30 cellular contexts compared by ENCODE assay signal in genomic region chr15:55721554-55722185, GRCh38. TPM values are rescaled to one million over a fixed set of nuclear protein-coding genes. Genes with fewer than 3 reads are reported as not detected.
"Had no signal": no experiment of that assay in that cellular context is flagged by ENCODE, and none has a peak within 500 bp of the region (broad histone marks: within the 10 kb centered on the region; RNA-seq: fewer than 3 reads in every experiment).

No MANE protein-coding gene starts in this region.

- H3K4me3 ChIP-seq: breast epithelium, heart left ventricle, left lung, lung, prostate gland, thyroid gland, upper lobe of right lung had no signal

- H3K9me3 ChIP-seq: breast epithelium, neutrophil, prostate gland, thyroid gland, upper lobe of right lung had no signal

- DNase-seq: activated CD4-positive, alpha-beta T cell treated with anti-CD3 and anti-CD28 coated beads for 1 hour; activated CD8-positive, alpha-beta memory T cell treated with anti-CD3 and anti-CD28 coated beads, Interleukin-2, amount 50 U/mL, for 4 hours; activated gamma-delta T cell treated with Interleukin-2 at 50 U/mL for 16 hours; activated T-cell treated with anti-CD3 and anti-CD28 coated beads, Interleukin-2, amount 50 U/mL, for 24 hours; central memory CD4-positive, alpha-beta T cell; foreskin fibroblast; heart left ventricle; hypothalamus; left lung; mesendoderm; natural killer cell; retina; small intestine; stimulated activated CD4-positive, alpha-beta T cell treated with anti-CD3 and anti-CD28 coated beads, Interleukin-1b, Interleukin-23, amount 100 ng/mL, for 48 hours; stimulated activated CD4-positive, alpha-beta T cell treated with anti-CD3 and anti-CD28 coated beads, Interleukin-4, amount 100 ng/mL, for 4 hours; stimulated activated CD8-positive, alpha-beta memory T cell treated with anti-CD3 and anti-CD28 coated beads, Interleukin-4, amount 100 ng/mL, for 48 hours; stimulated activated naive CD8-positive, alpha-beta T cell treated with anti-CD3 and anti-CD28 coated beads, Interleukin-15, amount 100 ng/mL, for 72 hours; T-helper 17 cell; T1000; thyroid gland; upper lobe of right lung; WERI-Rb-1 had no signal

- H3K27ac ChIP-seq: breast epithelium, heart left ventricle, left lung, neutrophil, prostate gland, thyroid gland, upper lobe of right lung, WERI-Rb-1 had no signal

- H3K27ac Mint-ChIP-seq: activated naive CD4-positive, alpha-beta T cell treated with anti-CD3 and anti-CD28 coated beads, Interleukin-2, amount 50 U/mL, for 72 hours; activated T-cell treated with anti-CD3 and anti-CD28 coated beads, Interleukin-2, amount 50 U/mL, for 24 hours; natural killer cell; stimulated activated memory B cell treated with anti-CD40 and anti-IgM and Interleukin-4, amounts not matched to agents 10 μg/mL and 1 μg/mL and 100 μg/mL, for 72 hours; stimulated activated naive CD8-positive, alpha-beta T cell treated with anti-CD3 and anti-CD28 coated beads, Interleukin-15, amount 100 ng/mL, for 72 hours; T-helper 17 cell had no signal

- H3K27me3 ChIP-seq: breast epithelium, left lung, thyroid gland, upper lobe of right lung had no signal

- FAIRE-seq: islet of Langerhans, small intestine had no signal

- H3K36me3 Mint-ChIP-seq: activated naive CD4-positive, alpha-beta T cell treated with anti-CD3 and anti-CD28 coated beads, Interleukin-2, amount 50 U/mL, for 72 hours; stimulated activated memory B cell treated with anti-CD40 and anti-IgM and Interleukin-4, amounts not matched to agents 10 μg/mL and 1 μg/mL and 100 μg/mL, for 72 hours had no signal

- H3K9me3 Mint-ChIP-seq: activated naive CD4-positive, alpha-beta T cell treated with anti-CD3 and anti-CD28 coated beads, Interleukin-2, amount 50 U/mL, for 72 hours; activated T-cell treated with anti-CD3 and anti-CD28 coated beads, Interleukin-2, amount 50 U/mL, for 24 hours; natural killer cell; stimulated activated naive CD8-positive, alpha-beta T cell treated with anti-CD3 and anti-CD28 coated beads, Interleukin-15, amount 100 ng/mL, for 72 hours had no signal

- H3K36me3 ChIP-seq: breast epithelium, heart left ventricle, left lung, neutrophil, prostate gland, thyroid gland, upper lobe of right lung, WERI-Rb-1 had no signal

- H3K4me3 Mint-ChIP-seq: activated T-cell treated with anti-CD3 and anti-CD28 coated beads, Interleukin-2, amount 50 U/mL, for 24 hours; natural killer cell; stimulated activated memory B cell treated with anti-CD40 and anti-IgM and Interleukin-4, amounts not matched to agents 10 μg/mL and 1 μg/mL and 100 μg/mL, for 72 hours; stimulated activated naive CD8-positive, alpha-beta T cell treated with anti-CD3 and anti-CD28 coated beads, Interleukin-15, amount 100 ng/mL, for 72 hours; T-helper 17 cell had no signal

- H3K4me1 Mint-ChIP-seq: natural killer cell; stimulated activated memory B cell treated with anti-CD40 and anti-IgM and Interleukin-4, amounts not matched to agents 10 μg/mL and 1 μg/mL and 100 μg/mL, for 72 hours; stimulated activated naive CD8-positive, alpha-beta T cell treated with anti-CD3 and anti-CD28 coated beads, Interleukin-15, amount 100 ng/mL, for 72 hours; T-helper 17 cell had no signal

- H3K4me1 ChIP-seq: breast epithelium, heart left ventricle, left lung, prostate gland, upper lobe of right lung had no signal

RNA-seq across cellular contexts. Expression of gene PRTG, which starts 21.3 kb away (rescaled TPM):
- total RNA-seq: activated CD8-positive, alpha-beta memory T cell treated with anti-CD3 and anti-CD28 coated beads for 36 hours; activated naive CD4-positive, alpha-beta T cell treated with anti-CD3 and anti-CD28 coated beads, Interleukin-2, amount 50 U/mL, for 72 hours; natural killer cell; T-helper 17 cell had no signal
